ENCODE assay signal across 1 cellular context in the genomic region with DNA sequence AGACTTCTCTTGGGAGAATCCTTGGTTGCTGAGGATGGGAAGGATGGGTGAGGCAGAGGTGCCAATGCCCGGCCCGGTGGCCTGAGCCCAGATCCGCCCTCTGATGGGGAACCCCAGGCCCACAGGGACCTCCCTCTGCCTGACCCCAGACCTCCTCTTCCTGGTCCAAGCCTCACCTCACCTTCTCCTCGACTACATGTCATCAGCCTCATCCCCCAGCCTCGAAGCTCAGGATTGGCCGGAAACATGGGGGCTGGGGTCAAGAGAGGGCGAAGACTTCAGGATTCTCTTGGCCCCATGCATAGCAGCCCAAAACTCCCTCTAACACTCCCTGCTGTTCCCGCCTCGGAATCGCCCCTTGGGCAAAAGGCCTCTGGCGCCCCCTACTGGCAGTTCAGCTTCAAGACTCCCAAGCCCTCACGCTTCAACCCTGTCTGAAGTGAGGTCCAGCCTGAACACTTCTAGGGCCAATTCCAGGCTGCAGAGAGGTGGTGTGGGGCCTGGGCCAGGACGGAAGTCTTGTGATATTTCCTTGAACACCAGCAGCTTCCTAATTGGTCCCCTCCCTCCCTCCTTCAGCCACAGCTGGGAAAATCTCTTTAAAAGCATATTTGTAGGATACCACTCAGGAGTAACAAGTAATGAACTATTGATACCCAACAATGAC.
TF ChIP-seq lines count a peak whose summit lies in the region.

No MANE protein-coding gene starts in this region.

TF ChIP-seq in HEK293, 187 proteins besides CTCF, POLR2A, EP300 and RAD21 (continued from another document and continues in another):
- TF ChIP-seq, protein P1, sequence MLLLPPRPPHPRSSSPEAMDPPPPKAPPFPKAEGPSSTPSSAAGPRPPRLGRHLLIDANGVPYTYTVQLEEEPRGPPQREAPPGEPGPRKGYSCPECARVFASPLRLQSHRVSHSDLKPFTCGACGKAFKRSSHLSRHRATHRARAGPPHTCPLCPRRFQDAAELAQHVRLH (tag by site-specific recombination; IDR thresholded peaks at IDR 0.05) = no peak
- TF ChIP-seq ZNF707 (tag by site-specific recombination; IDR thresholded peaks at IDR 0.05) = no peak
- no peak for TF ChIP-seq ZNF596 (tag by site-specific recombination; IDR thresholded peaks at IDR 0.05)
- no peak for TF ChIP-seq ZNF157 (tag by site-specific recombination; IDR thresholded peaks at IDR 0.05)
- no peak for TF ChIP-seq SALL2 (tag by site-specific recombination; IDR thresholded peaks at IDR 0.05; ENCODE audit: borderline replicate concordance)
- no peak for TF ChIP-seq ZNF221 (tag by site-specific recombination; IDR thresholded peaks at IDR 0.05; ENCODE audit: borderline replicate concordance)
- no peak for TF ChIP-seq ZNF670 (tag by site-specific recombination; IDR thresholded peaks at IDR 0.05; ENCODE audit: low read depth)
- no peak for TF ChIP-seq YY2 (tag by site-specific recombination; IDR thresholded peaks at IDR 0.05)
- TF ChIP-seq, protein P2, sequence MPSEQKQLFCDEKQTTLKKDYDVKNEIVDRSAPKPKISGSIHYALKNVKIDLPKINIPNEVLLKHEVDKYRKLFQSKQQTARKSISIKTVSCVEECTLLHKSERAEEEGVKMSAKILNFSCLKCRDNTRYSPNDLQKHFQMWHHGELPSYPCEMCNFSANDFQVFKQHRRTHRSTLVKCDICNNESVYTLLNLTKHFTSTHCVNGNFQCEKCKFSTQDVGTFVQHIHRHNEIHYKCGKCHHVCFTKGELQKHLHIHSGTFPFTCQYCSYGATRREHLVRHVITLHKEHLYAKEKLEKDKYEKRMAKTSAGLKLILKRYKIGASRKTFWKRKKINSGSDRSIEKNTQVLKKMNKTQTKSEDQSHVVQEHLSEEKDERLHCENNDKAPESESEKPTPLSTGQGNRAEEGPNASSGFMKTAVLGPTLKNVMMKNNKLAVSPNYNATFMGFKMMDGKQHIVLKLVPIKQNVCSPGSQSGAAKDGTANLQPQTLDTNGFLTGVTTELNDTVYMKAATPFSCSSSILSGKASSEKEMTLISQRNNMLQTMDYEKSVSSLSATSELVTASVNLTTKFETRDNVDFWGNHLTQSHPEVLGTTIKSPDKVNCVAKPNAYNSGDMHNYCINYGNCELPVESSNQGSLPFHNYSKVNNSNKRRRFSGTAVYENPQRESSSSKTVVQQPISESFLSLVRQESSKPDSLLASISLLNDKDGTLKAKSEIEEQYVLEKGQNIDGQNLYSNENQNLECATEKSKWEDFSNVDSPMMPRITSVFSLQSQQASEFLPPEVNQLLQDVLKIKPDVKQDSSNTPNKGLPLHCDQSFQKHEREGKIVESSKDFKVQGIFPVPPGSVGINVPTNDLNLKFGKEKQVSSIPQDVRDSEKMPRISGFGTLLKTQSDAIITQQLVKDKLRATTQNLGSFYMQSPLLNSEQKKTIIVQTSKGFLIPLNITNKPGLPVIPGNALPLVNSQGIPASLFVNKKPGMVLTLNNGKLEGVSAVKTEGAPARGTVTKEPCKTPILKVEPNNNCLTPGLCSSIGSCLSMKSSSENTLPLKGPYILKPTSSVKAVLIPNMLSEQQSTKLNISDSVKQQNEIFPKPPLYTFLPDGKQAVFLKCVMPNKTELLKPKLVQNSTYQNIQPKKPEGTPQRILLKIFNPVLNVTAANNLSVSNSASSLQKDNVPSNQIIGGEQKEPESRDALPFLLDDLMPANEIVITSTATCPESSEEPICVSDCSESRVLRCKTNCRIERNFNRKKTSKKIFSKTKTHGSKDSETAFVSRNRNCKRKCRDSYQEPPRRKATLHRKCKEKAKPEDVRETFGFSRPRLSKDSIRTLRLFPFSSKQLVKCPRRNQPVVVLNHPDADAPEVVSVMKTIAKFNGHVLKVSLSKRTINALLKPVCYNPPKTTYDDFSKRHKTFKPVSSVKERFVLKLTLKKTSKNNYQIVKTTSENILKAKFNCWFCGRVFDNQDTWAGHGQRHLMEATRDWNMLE (tag by site-specific recombination; conservative IDR thresholded peaks at IDR 0.05; ENCODE audit: low read depth) = no peak
- TF ChIP-seq, protein P3, sequence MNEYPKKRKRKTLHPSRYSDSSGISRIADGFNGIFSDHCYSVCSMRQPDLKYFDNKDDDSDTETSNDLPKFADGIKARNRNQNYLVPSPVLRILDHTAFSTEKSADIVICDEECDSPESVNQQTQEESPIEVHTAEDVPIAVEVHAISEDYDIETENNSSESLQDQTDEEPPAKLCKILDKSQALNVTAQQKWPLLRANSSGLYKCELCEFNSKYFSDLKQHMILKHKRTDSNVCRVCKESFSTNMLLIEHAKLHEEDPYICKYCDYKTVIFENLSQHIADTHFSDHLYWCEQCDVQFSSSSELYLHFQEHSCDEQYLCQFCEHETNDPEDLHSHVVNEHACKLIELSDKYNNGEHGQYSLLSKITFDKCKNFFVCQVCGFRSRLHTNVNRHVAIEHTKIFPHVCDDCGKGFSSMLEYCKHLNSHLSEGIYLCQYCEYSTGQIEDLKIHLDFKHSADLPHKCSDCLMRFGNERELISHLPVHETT (tag by site-specific recombination; IDR thresholded peaks at IDR 0.05) = 0 out of 2 replicates have a peak, but pooled peaks have one; percentile 53
- no peak for TF ChIP-seq EGR2 (tag by site-specific recombination; IDR thresholded peaks at IDR 0.05; ENCODE audit: low read depth)
- no peak for TF ChIP-seq ZNF133 (tag by site-specific recombination; IDR thresholded peaks at IDR 0.05)
- TF ChIP-seq ZNF274 (IDR thresholded peaks at IDR 0.05; ENCODE audit: low read length) = no peak
- TF ChIP-seq ZNF274 (tag by site-specific recombination; IDR thresholded peaks at IDR 0.05; ENCODE audit: borderline replicate concordance) = no peak
- TF ChIP-seq ZBTB48 (tag by site-specific recombination; IDR thresholded peaks at IDR 0.05) = peak; percentile 27; the same call in 1 of the 2 replicates
- no peak for TF ChIP-seq ZNF37A (tag by site-specific recombination; IDR thresholded peaks at IDR 0.05)
- TF ChIP-seq, protein P4, sequence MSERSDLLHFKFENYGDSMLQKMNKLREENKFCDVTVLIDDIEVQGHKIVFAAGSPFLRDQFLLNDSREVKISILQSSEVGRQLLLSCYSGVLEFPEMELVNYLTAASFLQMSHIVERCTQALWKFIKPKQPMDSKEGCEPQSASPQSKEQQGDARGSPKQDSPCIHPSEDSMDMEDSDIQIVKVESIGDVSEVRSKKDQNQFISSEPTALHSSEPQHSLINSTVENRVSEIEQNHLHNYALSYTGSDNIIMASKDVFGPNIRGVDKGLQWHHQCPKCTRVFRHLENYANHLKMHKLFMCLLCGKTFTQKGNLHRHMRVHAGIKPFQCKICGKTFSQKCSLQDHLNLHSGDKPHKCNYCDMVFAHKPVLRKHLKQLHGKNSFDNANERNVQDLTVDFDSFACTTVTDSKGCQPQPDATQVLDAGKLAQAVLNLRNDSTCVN (tag by site-specific recombination; optimal IDR thresholded peaks at IDR 0.05) = peak; percentile 23
- peak; percentile 30; the same call in 1 of the 2 replicates for TF ChIP-seq ZNF341 (tag by site-specific recombination; IDR thresholded peaks at IDR 0.05; ENCODE audit: low read depth)
- no peak for TF ChIP-seq ZNF175 (tag by site-specific recombination; IDR thresholded peaks at IDR 0.05)
- no peak for TF ChIP-seq MYNN (tag by site-specific recombination; IDR thresholded peaks at IDR 0.05; ENCODE audit: borderline replicate concordance)
- no peak for TF ChIP-seq HOXC10 (CRISPR knock-in tag; IDR thresholded peaks at IDR 0.05)
- no peak for TF ChIP-seq ZNF658 (tag by site-specific recombination; IDR thresholded peaks at IDR 0.05)
- no peak for TF ChIP-seq ZFP41 (tag by site-specific recombination; IDR thresholded peaks at IDR 0.05; ENCODE audit: borderline replicate concordance)
- TF ChIP-seq, protein P5, sequence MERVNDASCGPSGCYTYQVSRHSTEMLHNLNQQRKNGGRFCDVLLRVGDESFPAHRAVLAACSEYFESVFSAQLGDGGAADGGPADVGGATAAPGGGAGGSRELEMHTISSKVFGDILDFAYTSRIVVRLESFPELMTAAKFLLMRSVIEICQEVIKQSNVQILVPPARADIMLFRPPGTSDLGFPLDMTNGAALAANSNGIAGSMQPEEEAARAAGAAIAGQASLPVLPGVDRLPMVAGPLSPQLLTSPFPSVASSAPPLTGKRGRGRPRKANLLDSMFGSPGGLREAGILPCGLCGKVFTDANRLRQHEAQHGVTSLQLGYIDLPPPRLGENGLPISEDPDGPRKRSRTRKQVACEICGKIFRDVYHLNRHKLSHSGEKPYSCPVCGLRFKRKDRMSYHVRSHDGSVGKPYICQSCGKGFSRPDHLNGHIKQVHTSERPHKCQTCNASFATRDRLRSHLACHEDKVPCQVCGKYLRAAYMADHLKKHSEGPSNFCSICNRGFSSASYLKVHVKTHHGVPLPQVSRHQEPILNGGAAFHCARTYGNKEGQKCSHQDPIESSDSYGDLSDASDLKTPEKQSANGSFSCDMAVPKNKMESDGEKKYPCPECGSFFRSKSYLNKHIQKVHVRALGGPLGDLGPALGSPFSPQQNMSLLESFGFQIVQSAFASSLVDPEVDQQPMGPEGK (tag by site-specific recombination; IDR thresholded peaks at IDR 0.05) = peak; percentile 63
- TF ChIP-seq ZNF777 (tag by site-specific recombination; IDR thresholded peaks at IDR 0.05; ENCODE audit: borderline replicate concordance) = no peak
- TF ChIP-seq, protein P6, sequence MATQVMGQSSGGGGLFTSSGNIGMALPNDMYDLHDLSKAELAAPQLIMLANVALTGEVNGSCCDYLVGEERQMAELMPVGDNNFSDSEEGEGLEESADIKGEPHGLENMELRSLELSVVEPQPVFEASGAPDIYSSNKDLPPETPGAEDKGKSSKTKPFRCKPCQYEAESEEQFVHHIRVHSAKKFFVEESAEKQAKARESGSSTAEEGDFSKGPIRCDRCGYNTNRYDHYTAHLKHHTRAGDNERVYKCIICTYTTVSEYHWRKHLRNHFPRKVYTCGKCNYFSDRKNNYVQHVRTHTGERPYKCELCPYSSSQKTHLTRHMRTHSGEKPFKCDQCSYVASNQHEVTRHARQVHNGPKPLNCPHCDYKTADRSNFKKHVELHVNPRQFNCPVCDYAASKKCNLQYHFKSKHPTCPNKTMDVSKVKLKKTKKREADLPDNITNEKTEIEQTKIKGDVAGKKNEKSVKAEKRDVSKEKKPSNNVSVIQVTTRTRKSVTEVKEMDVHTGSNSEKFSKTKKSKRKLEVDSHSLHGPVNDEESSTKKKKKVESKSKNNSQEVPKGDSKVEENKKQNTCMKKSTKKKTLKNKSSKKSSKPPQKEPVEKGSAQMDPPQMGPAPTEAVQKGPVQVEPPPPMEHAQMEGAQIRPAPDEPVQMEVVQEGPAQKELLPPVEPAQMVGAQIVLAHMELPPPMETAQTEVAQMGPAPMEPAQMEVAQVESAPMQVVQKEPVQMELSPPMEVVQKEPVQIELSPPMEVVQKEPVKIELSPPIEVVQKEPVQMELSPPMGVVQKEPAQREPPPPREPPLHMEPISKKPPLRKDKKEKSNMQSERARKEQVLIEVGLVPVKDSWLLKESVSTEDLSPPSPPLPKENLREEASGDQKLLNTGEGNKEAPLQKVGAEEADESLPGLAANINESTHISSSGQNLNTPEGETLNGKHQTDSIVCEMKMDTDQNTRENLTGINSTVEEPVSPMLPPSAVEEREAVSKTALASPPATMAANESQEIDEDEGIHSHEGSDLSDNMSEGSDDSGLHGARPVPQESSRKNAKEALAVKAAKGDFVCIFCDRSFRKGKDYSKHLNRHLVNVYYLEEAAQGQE (tag by site-specific recombination; IDR thresholded peaks at IDR 0.05) = no peak; the same call in 1 of the 2 replicates
- TF ChIP-seq, protein P7, sequence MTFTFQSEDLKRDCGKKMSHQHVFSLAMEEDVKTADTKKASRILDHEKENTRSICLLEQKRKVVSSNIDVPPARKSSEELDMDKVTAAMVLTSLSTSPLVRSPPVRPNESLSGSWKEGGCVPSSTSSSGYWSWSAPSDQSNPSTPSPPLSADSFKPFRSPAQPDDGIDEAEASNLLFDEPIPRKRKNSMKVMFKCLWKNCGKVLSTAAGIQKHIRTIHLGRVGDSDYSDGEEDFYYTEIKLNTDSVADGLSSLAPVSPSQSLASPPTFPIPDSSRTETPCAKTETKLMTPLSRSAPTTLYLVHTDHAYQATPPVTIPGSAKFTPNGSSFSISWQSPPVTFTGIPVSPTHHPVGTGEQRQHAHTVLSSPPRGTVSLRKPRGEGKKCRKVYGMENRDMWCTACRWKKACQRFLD (tag by site-specific recombination; IDR thresholded peaks at IDR 0.05) = no peak
- no peak for TF ChIP-seq ZNF785 (tag by site-specific recombination; IDR thresholded peaks at IDR 0.05)
- no peak for TF ChIP-seq ZBTB20 (tag by site-specific recombination; IDR thresholded peaks at IDR 0.05)
- TF ChIP-seq, protein P8, sequence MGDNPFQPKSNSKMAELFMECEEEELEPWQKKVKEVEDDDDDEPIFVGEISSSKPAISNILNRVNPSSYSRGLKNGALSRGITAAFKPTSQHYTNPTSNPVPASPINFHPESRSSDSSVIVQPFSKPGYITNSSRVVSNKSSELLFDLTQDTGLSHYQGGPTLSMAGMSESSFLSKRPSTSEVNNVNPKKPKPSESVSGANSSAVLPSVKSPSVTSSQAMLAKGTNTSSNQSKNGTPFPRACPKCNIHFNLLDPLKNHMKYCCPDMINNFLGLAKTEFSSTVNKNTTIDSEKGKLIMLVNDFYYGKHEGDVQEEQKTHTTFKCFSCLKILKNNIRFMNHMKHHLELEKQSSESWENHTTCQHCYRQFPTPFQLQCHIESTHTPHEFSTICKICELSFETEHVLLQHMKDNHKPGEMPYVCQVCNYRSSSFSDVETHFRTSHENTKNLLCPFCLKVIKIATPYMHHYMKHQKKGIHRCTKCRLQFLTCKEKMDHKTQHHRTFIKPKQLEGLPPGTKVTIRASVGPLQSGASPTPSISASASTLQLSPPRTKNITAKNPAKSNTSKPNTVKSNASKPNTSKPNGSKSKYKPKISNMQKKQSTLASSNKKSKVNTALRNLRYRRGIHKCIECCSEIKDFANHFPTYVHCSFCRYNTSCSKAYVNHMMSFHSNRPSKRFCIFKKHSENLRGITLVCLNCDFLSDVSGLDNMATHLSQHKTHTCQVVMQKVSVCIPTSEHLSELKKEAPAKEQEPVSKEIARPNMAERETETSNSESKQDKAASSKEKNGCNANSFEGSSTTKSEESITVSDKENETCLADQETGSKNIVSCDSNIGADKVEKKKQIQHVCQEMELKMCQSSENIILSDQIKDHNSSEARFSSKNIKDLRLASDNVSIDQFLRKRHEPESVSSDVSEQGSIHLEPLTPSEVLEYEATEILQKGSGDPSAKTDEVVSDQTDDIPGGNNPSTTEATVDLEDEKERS (tag by site-specific recombination; IDR thresholded peaks at IDR 0.05) = no peak
- no peak for TF ChIP-seq KLF10 (tag by site-specific recombination; IDR thresholded peaks at IDR 0.05)
- peak; percentile 68; the same call in 1 of the 2 replicates for TF ChIP-seq WT1 (tag by site-specific recombination; IDR thresholded peaks at IDR 0.05)
- TF ChIP-seq, protein P9, sequence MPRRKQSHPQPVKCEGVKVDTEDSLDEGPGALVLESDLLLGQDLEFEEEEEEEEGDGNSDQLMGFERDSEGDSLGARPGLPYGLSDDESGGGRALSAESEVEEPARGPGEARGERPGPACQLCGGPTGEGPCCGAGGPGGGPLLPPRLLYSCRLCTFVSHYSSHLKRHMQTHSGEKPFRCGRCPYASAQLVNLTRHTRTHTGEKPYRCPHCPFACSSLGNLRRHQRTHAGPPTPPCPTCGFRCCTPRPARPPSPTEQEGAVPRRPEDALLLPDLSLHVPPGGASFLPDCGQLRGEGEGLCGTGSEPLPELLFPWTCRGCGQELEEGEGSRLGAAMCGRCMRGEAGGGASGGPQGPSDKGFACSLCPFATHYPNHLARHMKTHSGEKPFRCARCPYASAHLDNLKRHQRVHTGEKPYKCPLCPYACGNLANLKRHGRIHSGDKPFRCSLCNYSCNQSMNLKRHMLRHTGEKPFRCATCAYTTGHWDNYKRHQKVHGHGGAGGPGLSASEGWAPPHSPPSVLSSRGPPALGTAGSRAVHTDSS (tag by site-specific recombination; IDR thresholded peaks at IDR 0.05) = no peak
- TF ChIP-seq KLF7 (tag by site-specific recombination; IDR thresholded peaks at IDR 0.05; ENCODE audit: borderline replicate concordance) = no peak
- no peak for TF ChIP-seq HOXD13 (CRISPR knock-in tag; IDR thresholded peaks at IDR 0.05; ENCODE audit: borderline replicate concordance)
